ENCODE assay signal across 20 cellular contexts in the genomic region with DNA sequence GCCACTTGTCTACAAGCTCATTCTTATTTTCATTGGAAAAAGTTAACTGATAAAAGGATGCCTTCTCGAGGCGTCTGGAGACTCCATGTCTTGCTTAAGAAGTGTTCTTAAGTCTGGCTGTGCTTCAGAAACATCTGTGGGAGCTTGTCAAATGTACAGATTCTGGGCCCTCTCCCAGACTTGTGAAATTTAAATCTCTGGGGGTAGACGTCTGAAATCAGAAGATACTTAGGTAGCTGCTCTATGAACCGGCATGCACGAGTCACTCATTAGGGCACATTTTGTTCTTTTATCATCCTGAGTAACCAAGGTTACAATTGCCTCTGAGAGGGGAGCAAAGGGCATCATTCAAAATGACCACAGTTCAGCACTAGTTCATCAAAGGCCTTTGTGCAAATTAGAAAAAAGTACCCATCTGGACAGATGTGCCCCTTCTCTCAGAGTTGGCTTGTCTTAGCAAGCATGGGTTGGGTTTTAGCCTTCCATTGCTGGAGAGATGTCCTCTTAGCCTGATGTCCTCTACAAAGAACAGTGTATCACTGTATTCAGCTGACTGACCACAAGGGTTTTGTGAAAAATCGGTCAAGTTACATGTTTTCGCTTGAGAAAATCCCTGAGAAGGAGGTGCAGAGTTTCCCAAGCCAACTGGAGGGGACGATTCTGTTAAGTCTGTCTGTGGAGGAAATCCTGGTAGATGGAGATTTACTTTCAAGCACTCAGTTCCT.
"Had no signal": no experiment of that assay in that cellular context is flagged by ENCODE, and none has a peak within 500 bp of the region (broad histone marks: within the 10 kb centered on the region; RNA-seq: fewer than 3 reads in every experiment).

No MANE protein-coding gene starts in this region.

- H3K4me3 ChIP-seq: esophagus squamous epithelium, heart right ventricle, pancreas, sigmoid colon, stomach, thoracic aorta, transverse colon had no signal

- DNase-seq: effector memory CD4-positive, alpha-beta T cell; esophagus squamous epithelium; foreskin melanocyte; heart right ventricle; hypothalamus; islet precursor cell; naive thymus-derived CD4-positive, alpha-beta T cell; nucleus accumbens; pancreas; sigmoid colon; small intestine; stimulated activated CD4-positive, alpha-beta T cell treated with anti-CD3 and anti-CD28 coated beads, Interleukin-12 subunit alpha, Interleukin-12 subunit beta, amount 100 ng/mL, for 4 hours; stimulated activated naive CD4-positive, alpha-beta T cell; stomach; substantia nigra; transverse colon had no signal

- H3K4me3 Mint-ChIP-seq: naive thymus-derived CD4-positive, alpha-beta T cell; neural crest cell had no signal

- ATAC-seq: naive thymus-derived CD4-positive, alpha-beta T cell had no signal

- H3K27me3 ChIP-seq: esophagus squamous epithelium, heart right ventricle, pancreas, sigmoid colon, stomach, transverse colon had no signal

- H3K27ac ChIP-seq: epithelial cell of prostate, esophagus squamous epithelium, heart right ventricle, pancreas, sigmoid colon, stomach, thoracic aorta, transverse colon had no signal

- H3K36me3 Mint-ChIP-seq: naive thymus-derived CD4-positive, alpha-beta T cell had no signal

- H3K27ac Mint-ChIP-seq: naive thymus-derived CD4-positive, alpha-beta T cell; progenitor cell of endocrine pancreas had no signal

- H3K36me3 ChIP-seq: esophagus squamous epithelium, heart right ventricle, pancreas, sigmoid colon, stomach, thoracic aorta, transverse colon had no signal

- H3K4me1 ChIP-seq: esophagus squamous epithelium, heart right ventricle, pancreas, sigmoid colon, stomach, transverse colon had no signal

- H3K9me3 ChIP-seq: esophagus squamous epithelium, heart right ventricle, pancreas, sigmoid colon, stomach, thoracic aorta, transverse colon had no signal
